ENCODE assay signal across 8 cellular contexts in the genomic region with DNA sequence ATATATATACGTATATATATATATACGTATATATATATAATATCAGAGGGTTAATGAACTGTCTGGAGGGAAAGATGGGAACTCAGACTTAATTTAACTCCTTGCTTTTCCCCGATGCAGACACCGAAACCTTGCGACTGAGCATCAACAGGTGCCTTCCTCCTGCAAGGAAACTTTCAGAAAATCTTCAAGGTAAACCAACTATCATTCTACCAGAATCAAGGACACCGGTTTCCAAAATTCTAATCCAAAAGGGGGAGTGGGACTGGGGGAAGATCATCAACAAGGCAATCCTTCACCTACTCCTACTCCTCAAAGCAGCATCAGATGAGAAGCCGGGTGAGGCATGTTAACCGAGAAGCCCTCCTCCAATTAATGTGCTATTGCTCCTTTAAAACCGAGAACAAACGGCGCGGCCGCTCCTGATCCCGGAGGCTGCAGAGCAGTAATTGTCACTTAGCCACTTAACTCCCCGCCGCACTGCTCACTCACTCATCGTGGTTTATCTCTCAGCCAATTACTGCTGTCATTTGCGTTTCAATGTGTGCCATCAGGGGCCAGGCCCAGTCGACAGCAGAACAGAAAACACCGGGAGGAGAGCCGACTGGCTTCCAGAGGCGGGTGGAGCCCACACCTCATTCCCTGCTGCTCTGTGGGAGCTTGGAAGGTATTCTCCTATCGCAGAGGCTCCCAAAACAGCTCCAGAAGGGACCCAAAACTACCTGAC.
A peak's percentile ranks its signal among the peaks of the same experiment; 100 is the strongest.
DNase-seq lines count a peak whose midpoint lies in the region; ATAC-seq, FAIRE-seq and TF ChIP-seq lines count a peak whose summit lies in the region.

No MANE protein-coding gene starts in this region.

- peaks cover 2% of the 10 kb centered on the region for H3K36me3 Mint-ChIP-seq in activated naive CD8-positive, alpha-beta T cell treated with anti-CD3 and anti-CD28 coated beads for 36 hours

- DNase-seq in DMS79 (lab: John Stamatoyannopoulos, UW) (peak; percentile 37), NCI-H187 (lab: John Stamatoyannopoulos, UW) (peak; percentile 69 to 84), hepatocyte (ENCODE audit: low spot score) (peak; percentile 66), sciatic nerve (ENCODE audit: low spot score) (no peak), GM19239 (ENCODE audit: insufficient read length, low spot score) (no peak), germinal center (ENCODE audit: low spot score) (no peak)
- no peak for DNase-seq in activated naive CD8-positive, alpha-beta T cell treated with anti-CD3 and anti-CD28 coated beads for 36 hours

- no peaks in the 10 kb centered on the region for H3K9me3 ChIP-seq in hepatocyte (ENCODE audit: low read depth)

- H3K4me3 Mint-ChIP-seq in activated naive CD8-positive, alpha-beta T cell treated with anti-CD3 and anti-CD28 coated beads for 36 hours = peak overlapping the region; percentile 33

- no peaks in the 10 kb centered on the region for H3K36me3 ChIP-seq in hepatocyte (replicated peaks; ENCODE audit: insufficient read depth, low read depth)

- H3K27ac ChIP-seq in hepatocyte = peak overlapping the region; percentile 74

- no peaks in the 10 kb centered on the region for H3K9me2 ChIP-seq in hepatocyte (replicated peaks; ENCODE audit: insufficient read depth)

- peaks cover 47% of the 10 kb centered on the region for H3K4me1 Mint-ChIP-seq in activated naive CD8-positive, alpha-beta T cell treated with anti-CD3 and anti-CD28 coated beads for 36 hours

- H3K4me3 ChIP-seq in hepatocyte = no peak overlapping the region

- ATAC-seq in sciatic nerve (peak; percentile 15), GM18867 (IDR thresholded peaks at IDR 0.05; ENCODE audit: unreplicated experiment) (no peak)

- no peaks in the 10 kb centered on the region for H3K27me3 ChIP-seq in hepatocyte

- H3K79me2 ChIP-seq in hepatocyte = peaks cover 54% of the 10 kb centered on the region

- peak overlapping the region; percentile 29 for H2AFZ ChIP-seq in hepatocyte

- H4K20me1 ChIP-seq in hepatocyte (ENCODE audit: insufficient read depth, poor library complexity, severe bottlenecking) = no peaks in the 10 kb centered on the region

- no peaks in the 10 kb centered on the region for H3K9me3 Mint-ChIP-seq in activated naive CD8-positive, alpha-beta T cell treated with anti-CD3 and anti-CD28 coated beads for 36 hours

- H3K4me2 ChIP-seq in hepatocyte = peak overlapping the region; percentile 71

- TF ChIP-seq CTCF in hepatocyte (IDR thresholded peaks at IDR 0.05; ENCODE audit: poor library complexity) = no peak

- H3K27me3 Mint-ChIP-seq in activated naive CD8-positive, alpha-beta T cell treated with anti-CD3 and anti-CD28 coated beads for 36 hours = no peaks in the 10 kb centered on the region

- FAIRE-seq in GM19239 (lab: Jason Lieb, UNC) = no peak

- H3K4me1 ChIP-seq in hepatocyte (ENCODE audit: insufficient read depth) = peaks cover 63% of the 10 kb centered on the region

- WGBS in hepatocyte (ENCODE audit: low lambda C conversion rate, missing lambda C conversion rate) = 23% methylated on average over 23 of the region's 23 CpGs

- H3K27ac Mint-ChIP-seq in activated naive CD8-positive, alpha-beta T cell treated with anti-CD3 and anti-CD28 coated beads for 36 hours = peak overlapping the region; percentile 14

- intact Hi-C loops in sciatic nerve (cut with DNase I) = no loop called here

Comparison
In these comparisons a context has a peak if more than half of its experiments do, and no peak if none do; other contexts are left out.
1. DNase-seq: peak in DMS79 (single experiment), NCI-H187 (2 of 2) and hepatocyte (single experiment); none in activated naive CD8-positive, alpha-beta T cell treated with anti-CD3 and anti-CD28 coated beads for 36 hours (single experiment), sciatic nerve (single experiment), GM19239 (single experiment) and germinal center (single experiment).